23 cellular contexts compared by ENCODE assay signal in the genomic region with DNA sequence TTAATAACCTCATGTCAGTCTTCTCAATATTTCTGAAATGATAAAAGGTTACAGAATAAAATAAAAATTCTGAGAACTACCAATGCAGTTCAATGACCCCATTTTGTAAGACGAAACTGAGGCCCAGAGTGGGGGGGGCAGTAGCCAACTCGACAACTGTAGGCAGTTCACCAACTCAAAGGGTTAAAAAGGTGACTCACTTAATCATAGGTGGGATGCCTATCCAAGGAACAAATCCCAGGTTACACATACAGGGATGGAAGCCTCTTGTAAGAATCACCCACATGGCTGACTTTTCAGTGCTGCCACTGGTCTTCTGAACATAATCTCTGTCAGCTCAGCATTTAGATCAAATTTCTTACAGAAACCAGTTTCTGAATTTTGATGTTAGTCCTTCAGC.
"Had no signal": no experiment of that assay in that cellular context is flagged by ENCODE, and none has a peak within 500 bp of the region (broad histone marks: within the 10 kb centered on the region; RNA-seq: fewer than 3 reads in every experiment).

No MANE protein-coding gene starts in this region.

- H3K4me3 ChIP-seq: coronary artery, lung, mucosa of descending colon, ovary, psoas muscle, skin epidermis, suprapubic skin, thyroid gland, upper lobe of left lung had no signal

- H3K36me3 ChIP-seq: ovary, suprapubic skin, thyroid gland, upper lobe of left lung had no signal

- H3K9me3 ChIP-seq: mucosa of descending colon, ovary, psoas muscle, suprapubic skin, thyroid gland, upper lobe of left lung had no signal

- H3K27me3 ChIP-seq: ovary, suprapubic skin, thyroid gland, upper lobe of left lung had no signal

- H3K27ac ChIP-seq: coronary artery, ovary, psoas muscle, skin epidermis, suprapubic skin, thyroid gland, upper lobe of left lung had no signal

- H3K4me1 ChIP-seq: psoas muscle, suprapubic skin, thyroid gland, upper lobe of left lung had no signal

- DNase-seq: dermis blood vessel endothelial cell; effector memory CD8-positive, alpha-beta T cell; erythroblast; hypothalamus; immature natural killer cell; islet precursor cell; kidney glomerular epithelial cell; left colon; mucosa of descending colon; naive B cell; ovary; posterior cingulate gyrus; psoas muscle; right cardiac atrium; stimulated activated CD4-positive, alpha-beta T cell treated with anti-CD3 and anti-CD28 coated beads, Interleukin-15, amount 100 ng/mL, for 24 hours; stimulated activated CD4-positive, alpha-beta T cell treated with anti-CD3 and anti-CD28 coated beads, Interleukin-2, amount 100 ng/mL, for 48 hours; stimulated activated naive B cell treated with anti-CD40 and anti-IgM and Interleukin-4, amounts not matched to agents 10 μg/mL and 1 μg/mL and 100 μg/mL, for 72 hours; thyroid gland; upper lobe of left lung had no signal
